Comparison of ENCODE assay signal across 1 cellular context in genomic region chr5:161744276-161744675, GRCh38.
TF ChIP-seq lines count a peak whose summit lies in the region.

No MANE protein-coding gene starts in this region.

TF ChIP-seq in H1, 55 proteins besides CTCF, POLR2A, EP300 and RAD21 (continued from another document):
- TF ChIP-seq CHD7 (IDR thresholded peaks at IDR 0.05; ENCODE audit: insufficient replicate concordance, low read length) (no peak), TBP (IDR thresholded peaks at IDR 0.05; ENCODE audit: low read depth, low read length) (no peak), PHF8 (conservative IDR thresholded peaks at IDR 0.05; ENCODE audit: low read depth, low read length) (no peak), SIN3A (conservative IDR thresholded peaks at IDR 0.05 in 1 of 2, IDR thresholded peaks at IDR 0.05 in 1 of 2; ENCODE audit: low read depth in 1 of 2, low read length in 2 of 2) (no peak), EZH2 (IDR thresholded peaks at IDR 0.05; ENCODE audit: low read depth, low read length, severe bottlenecking) (no peak), CEBPB (IDR thresholded peaks at IDR 0.05; ENCODE audit: low read depth, low read length) (no peak), TAF7 (optimal IDR thresholded peaks at IDR 0.05; ENCODE audit: borderline replicate concordance, low read depth, low read length) (no peak)
